25 cellular contexts compared by ENCODE assay signal in genomic region chr2:109670556-109671411, GRCh38.
"Had no signal": no experiment of that assay in that cellular context is flagged by ENCODE, and none has a peak within 500 bp of the region (broad histone marks: within the 10 kb centered on the region; RNA-seq: fewer than 3 reads in every experiment).

No MANE protein-coding gene starts in this region.

- ATAC-seq: effector memory CD8-positive, alpha-beta T cell; gastroesophageal sphincter; left cardiac atrium; left ventricle myocardium superior; right cardiac atrium; stimulated activated naive B cell treated with anti-CD40 and anti-IgM and Interleukin-4, amounts not matched to agents 10 μg/mL and 1 μg/mL and 100 μg/mL, for 72 hours; T-cell had no signal

- H3K4me2 ChIP-seq: hepatocyte had no signal

- H3K4me3 ChIP-seq: cardiac muscle cell, coronary artery, gastroesophageal sphincter, hepatocyte, skin epidermis, tibial nerve had no signal

- FAIRE-seq: endothelial cell of umbilical vein, keratinocyte, urothelium cell line had no signal

- DNase-seq: activated CD4-positive, alpha-beta T cell treated with anti-CD3 and anti-CD28 coated beads for 4 hours; activated CD4-positive, alpha-beta T cell treated with anti-CD3 and anti-CD28 coated beads, Interleukin-2, amount 50 U/mL, for 4 hours; activated CD4-positive, CD25-positive, alpha-beta regulatory T cell; activated gamma-delta T cell; activated naive CD4-positive, alpha-beta T cell treated with anti-CD3 and anti-CD28 coated beads, Interleukin-2, amount 10 ng/mL, durations not matched to agents 7 days and 5 days; effector memory CD8-positive, alpha-beta T cell; left cardiac atrium; left ventricle myocardium superior; mammary epithelial cell; naive B cell; occipital lobe; right cardiac atrium; stimulated activated CD4-positive, alpha-beta T cell treated with anti-CD3 and anti-CD28 coated beads, Interleukin-12 subunit alpha, Interleukin-12 subunit beta, amount 100 ng/mL, for 4 hours; stimulated activated CD4-positive, alpha-beta T cell treated with anti-CD3 and anti-CD28 coated beads, Interleukin-4, amount 100 ng/mL, for 24 hours; stimulated activated naive B cell treated with anti-CD40 and anti-IgM and Interleukin-4, amounts not matched to agents 10 μg/mL and 1 μg/mL and 100 μg/mL, for 72 hours; T-cell had no signal

- H3K79me2 ChIP-seq: hepatocyte had no signal

- H2AFZ ChIP-seq: hepatocyte had no signal

- H3K36me3 ChIP-seq: cardiac muscle cell, gastroesophageal sphincter, tibial nerve had no signal

- H3K4me1 ChIP-seq: tibial nerve had no signal

- H3K27ac ChIP-seq: cardiac muscle cell, coronary artery, gastroesophageal sphincter, hepatocyte, skin epidermis, tibial nerve had no signal

- H3K27me3 ChIP-seq: cardiac muscle cell, gastroesophageal sphincter, hepatocyte, tibial nerve had no signal

- H3K9me3 ChIP-seq: gastroesophageal sphincter, tibial nerve had no signal
